Comparison of ENCODE assay signal across 10 cellular contexts in the genomic region with DNA sequence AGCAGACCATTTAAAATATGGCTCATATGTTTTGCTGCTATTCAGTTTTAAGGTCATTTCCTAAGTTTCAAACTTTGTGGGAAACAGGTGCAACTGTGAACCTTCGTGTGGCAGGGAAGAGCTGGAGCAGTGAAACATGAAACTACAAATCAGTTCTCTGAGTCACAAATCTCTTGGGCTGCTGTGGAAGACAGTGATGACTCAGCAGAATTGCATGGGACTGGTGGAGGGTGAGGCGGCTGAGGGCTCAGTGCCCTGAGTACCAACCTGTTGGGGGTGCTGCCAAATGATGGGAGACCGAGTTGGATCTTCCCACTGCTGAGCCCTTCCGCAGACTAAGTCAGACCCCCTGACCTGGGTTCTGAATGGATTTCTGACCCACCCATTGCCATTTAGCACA. TPM values are rescaled to one million over a fixed set of nuclear protein-coding genes. Genes with fewer than 3 reads are reported as not detected.
A peak's percentile ranks its signal among the peaks of the same experiment; 100 is the strongest.
DNase-seq lines count a peak whose midpoint lies in the region; ATAC-seq, FAIRE-seq and TF ChIP-seq lines count a peak whose summit lies in the region.
"Had no signal": no experiment of that assay in that cellular context is flagged by ENCODE, and none has a peak within 500 bp of the region (broad histone marks: within the 10 kb centered on the region; RNA-seq: fewer than 3 reads in every experiment).

No MANE protein-coding gene starts in this region.

- H3K27ac ChIP-seq in GM12878 (ENCODE audit: control insufficient read depth, insufficient read depth) (no peak overlapping the region), OCI-LY7 (ENCODE audit: low read depth, low read length, poor library complexity, severe bottlenecking) (no peak overlapping the region)

- CTCF ChIA-PET in GM12878 (lab: Yijun Ruan, JAX), result no interaction called here
- CTCF ChIA-PET in OCI-LY7 (lab: Charles Lee; ENCODE audit: unreplicated experiment), result no interaction called here

- RAD21 ChIA-PET in GM12878 (lab: Charles Lee; ENCODE audit: unreplicated experiment), result no interaction called here

- WGBS in GM12878 (ENCODE audit: insufficient coverage, insufficient replicate concordance, low lambda C conversion rate, missing lambda C conversion rate), result 66% methylated on average over 4 of the region's 4 CpGs

- H2AFZ ChIP-seq in GM12878 (ENCODE audit: control insufficient read depth, low read depth, low read length) (no peak overlapping the region), OCI-LY7 (ENCODE audit: low read length) (no peak overlapping the region)

- POLR2A ChIA-PET in GM12878 (lab: Charles Lee) (no interaction called here), OCI-LY7 (lab: Charles Lee) (interaction anchor here (0.7 kb wide), 1 partner anchor 73 kb away, joined by 4 read pairs; no protein-coding TSS in a partner anchor)

- no peak overlapping the region for H3K4me3 ChIP-seq in GM12878
- H3K4me3 ChIP-seq in OCI-LY7 (ENCODE audit: low read depth, low read length, poor library complexity, severe bottlenecking), result no peak overlapping the region

- H3K27me3 ChIP-seq in GM12878 (replicated peaks in 1 of 2; ENCODE audit: control insufficient read depth in 2 of 2, insufficient read depth in 2 of 2, low read length in 1 of 2), result no peaks in the 10 kb centered on the region

- H4K20me1 ChIP-seq in GM12878 (ENCODE audit: control insufficient read depth, insufficient read depth) (no peaks in the 10 kb centered on the region), OCI-LY7 (ENCODE audit: insufficient read depth, low read length) (no peaks in the 10 kb centered on the region)

- no peak for FAIRE-seq in GM12878 (lab: Jason Lieb, UNC)

- no peak overlapping the region for H3K9ac ChIP-seq in GM12878 (ENCODE audit: control insufficient read depth, insufficient read depth, low read length)

- TF ChIP-seq EP300 in GM12878 (IDR thresholded peaks at IDR 0.05; ENCODE audit: borderline replicate concordance in 1 of 2, control insufficient read depth in 1 of 2, low read depth in 2 of 2, low read length in 2 of 2), result no peak

- H3K4me1 ChIP-seq in GM12878 (ENCODE audit: control insufficient read depth, insufficient read depth, low read length) (no peaks in the 10 kb centered on the region; the same call in 1 of the 2 replicates), OCI-LY7 (ENCODE audit: insufficient read depth, low read length, poor library complexity, severe bottlenecking) (peaks cover 15% of the 10 kb centered on the region)

- no peak for ATAC-seq in GM12878

- intact Hi-C loops in GM12878 (cut with micrococcal nuclease; ENCODE audit: unreplicated experiment), result no loop called here
- intact Hi-C loops in OCI-LY7 (cut with micrococcal nuclease; ENCODE audit: unreplicated experiment), result no loop called here

- in situ Hi-C loops in GM12878 (cut with MboI), result loop anchor here (25.0 kb wide), 1 partner anchor 1124 kb away; the partner anchor contains the start of gene PPP4R3A

- no peak for TF ChIP-seq POLR2A in GM12878 (IDR thresholded peaks at IDR 0.05; ENCODE audit: low read depth, low read length)

- BruUV-seq in GM12878 (replicated peaks; lab: Mats Ljungman, UMichigan) (no TSS peak), OCI-LY7 (replicated peaks; lab: Mats Ljungman, UMichigan) (no TSS peak)

- SMC1A ChIA-PET in GM12878 (lab: Charles Lee; ENCODE audit: uncharacterized antibody, unreplicated experiment), result no interaction called here

- no peaks in the 10 kb centered on the region for H3K79me2 ChIP-seq in GM12878 (ENCODE audit: control insufficient read depth, insufficient read depth, low read length)
- no peaks in the 10 kb centered on the region for H3K79me2 ChIP-seq in OCI-LY7 (ENCODE audit: insufficient read depth, low read depth, low read length)

- TF ChIP-seq CTCF in GM12878 (IDR thresholded peaks at IDR 0.05 in 2 of 3, conservative IDR thresholded peaks at IDR 0.05 in 1 of 3; ENCODE audit: control insufficient read depth in 2 of 3, extremely low read depth in 1 of 3, insufficient read depth in 1 of 3, low read depth in 3 of 3, low read length in 3 of 3) (no peak), OCI-LY7 (conservative IDR thresholded peaks at IDR 0.05; ENCODE audit: low read length) (no peak)

- H3K36me3 ChIP-seq in GM12878 (ENCODE audit: control insufficient read depth in 2 of 2, insufficient read depth in 2 of 2, low read length in 1 of 2) (no peaks in the 10 kb centered on the region), OCI-LY7 (ENCODE audit: insufficient read depth, low read length) (no peaks in the 10 kb centered on the region)

- peak; percentile 87 for DNase-seq in Daoy (ENCODE audit: low read depth)
- DNase-seq in HT1080 (ENCODE audit: low read depth), result peak; percentile 87
- no peak for DNase-seq in GM12878 (ENCODE audit: low read depth, low spot score)
- peak; percentile 22 to 42 for DNase-seq in lung microvascular endothelial cell (ENCODE audit: low read depth in 2 of 2)
- no peak for DNase-seq in activated CD8-positive, alpha-beta memory T cell treated with anti-CD3 and anti-CD28 coated beads, Interleukin-2, amount 50 U/mL, for 4 hours
- DNase-seq in AML-193 (lab: John Stamatoyannopoulos, UW), result no peak
- no peak for DNase-seq in NCI-H345 (lab: John Stamatoyannopoulos, UW)
- no peak for DNase-seq in OCI-LY7 (ENCODE audit: low spot score)
- DNase-seq: activated T-cell treated with anti-CD3 and anti-CD28 coated beads for 4 hours, Right ventricle myocardium superior had no signal

- H3K9me2 ChIP-seq in OCI-LY7 (ENCODE audit: insufficient read depth, low read length), result no peaks in the 10 kb centered on the region

- H3K9me3 ChIP-seq in GM12878 (replicated peaks; ENCODE audit: control insufficient read depth, insufficient read depth, low read length) (no peaks in the 10 kb centered on the region), OCI-LY7 (ENCODE audit: low read length) (no peaks in the 10 kb centered on the region)

- TF ChIP-seq RAD21 in GM12878 (IDR thresholded peaks at IDR 0.05; ENCODE audit: insufficient read depth, low read depth, low read length), result no peak

- H3K4me2 ChIP-seq in GM12878 (ENCODE audit: control insufficient read depth, insufficient read depth) (no peak overlapping the region), OCI-LY7 (ENCODE audit: low read length) (no peak overlapping the region)

TF ChIP-seq in GM12878, 131 proteins besides CTCF, POLR2A, EP300 and RAD21 (continues in another document):
- TF ChIP-seq NFIC (IDR thresholded peaks at IDR 0.05; ENCODE audit: low read depth, low read length) (no peak), NFYA (IDR thresholded peaks at IDR 0.05; ENCODE audit: borderline replicate concordance, low read depth, low read length) (no peak), EED (IDR thresholded peaks at IDR 0.05; ENCODE audit: low read depth) (no peak), ATF7 (IDR thresholded peaks at IDR 0.05; ENCODE audit: low read depth) (no peak), BACH1 (IDR thresholded peaks at IDR 0.05; ENCODE audit: borderline replicate concordance) (peak; percentile 37; the same call in 1 of the 2 replicates)

RNA-seq across cellular contexts. Expression of gene CALM1, which starts 8.4 kb away (rescaled TPM):
- total RNA-seq in Daoy (2014; rRNA removed; shearing (Covaris generic)), result 318 and 490 TPM in 2 replicates
- 285 and 648 TPM in 2 replicates for total RNA-seq in HT1080 (2014; rRNA removed; shearing (Covaris generic))
- 423 and 424 TPM in 2 replicates for polyA plus RNA-seq in HT1080 (2015; cell fraction: cytosol; rRNA removed)
- 247 and 253 TPM in 2 replicates for polyA plus RNA-seq in HT1080 (2015; cell fraction: nucleus; rRNA removed)
- 75.0 and 87.9 TPM in 2 replicates for total RNA-seq in GM12878 (2013; cell fraction: nucleolus; rRNA removed)
- total RNA-seq in GM12878 (2014; rRNA removed) (385 and 467 TPM in 2 replicates), GM12878 (2014; rRNA removed; fragmentation: Illumina TruSeq; extraction: Trizol) (192 and 197 TPM in 2 replicates), GM12878 (2021) (246 and 249 TPM in 2 replicates), lung microvascular endothelial cell (1,344 and 1,414 TPM in 2 replicates), OCI-LY7 (2022) (282 and 288 TPM in 2 replicates)
- 106 TPM for polyA plus RNA-seq in GM12878 (2011; ENCODE audit: low read depth)
- polyA plus RNA-seq in GM12878 (2011; rRNA removed) (219 and 309 TPM in 2 replicates), GM12878 (2014; fragmentation: Illumina TruSeq; extraction: Trizol) (420 and 491 TPM in 2 replicates), GM12878 (2014; fragmentation: Nextera tagmentation; extraction: Ambion mirVana) (100 to 1,000 TPM; 110 to 175 TPM), GM12878 (2014; rRNA removed) (273 and 290 TPM in 2 replicates), GM12878 (2016; fragmentation: Nextera tagmentation; extraction: Ambion mirVana) (100 to 1,000 TPM; 679 to 729 TPM)
- 145 and 195 TPM in 2 replicates for polyA plus RNA-seq in GM12878 (2011; cell fraction: cytosol; rRNA removed)
- 159 and 182 TPM in 2 replicates for polyA plus RNA-seq in GM12878 (2011; cell fraction: nucleus; rRNA removed)
- 147 and 161 TPM in 2 replicates for polyA plus RNA-seq in GM12878 (2012)
- polyA minus RNA-seq in GM12878 (2011; rRNA and poly(A)+ RNA removed), result 122 and 209 TPM in 2 replicates
- polyA minus RNA-seq in GM12878 (2011; cell fraction: cytosol; rRNA and poly(A)+ RNA removed), result 88.7 and 91.4 TPM in 2 replicates
- 101 and 180 TPM in 2 replicates for polyA minus RNA-seq in GM12878 (2011; cell fraction: nucleus; rRNA and poly(A)+ RNA removed)
- total RNA-seq in OCI-LY7 (2014; rRNA removed; shearing (Covaris generic)), result 311 and 323 TPM in 2 replicates

RNA-seq across cellular contexts. Expression of gene NRDE2, which starts 56.7 kb away (rescaled TPM):
- total RNA-seq in Daoy (2014; rRNA removed; shearing (Covaris generic)), result 7.5 and 8.9 TPM in 2 replicates
- total RNA-seq in HT1080 (2014; rRNA removed; shearing (Covaris generic)), result 9.7 and 16.4 TPM in 2 replicates
- polyA plus RNA-seq in HT1080 (2015; cell fraction: cytosol; rRNA removed), result 7.1 and 7.3 TPM in 2 replicates
- polyA plus RNA-seq in HT1080 (2015; cell fraction: nucleus; rRNA removed), result 25.2 and 31.7 TPM in 2 replicates
- total RNA-seq in GM12878 (2013; cell fraction: nucleolus; rRNA removed), result 36.9 and 41.7 TPM in 2 replicates
- total RNA-seq in GM12878 (2014; rRNA removed) (14.3 and 14.8 TPM in 2 replicates), GM12878 (2014; rRNA removed; fragmentation: Illumina TruSeq; extraction: Trizol) (13.6 and 13.9 TPM in 2 replicates), GM12878 (2021) (21.0 and 21.3 TPM in 2 replicates), lung microvascular endothelial cell (5.2 and 5.6 TPM in 2 replicates), OCI-LY7 (2022) (16.6 and 19.1 TPM in 2 replicates)
- 7.6 TPM for polyA plus RNA-seq in GM12878 (2011; ENCODE audit: low read depth)
- polyA plus RNA-seq in GM12878 (2011; rRNA removed) (10.6 and 10.9 TPM in 2 replicates), GM12878 (2014; fragmentation: Illumina TruSeq; extraction: Trizol) (10.6 and 11.9 TPM in 2 replicates), GM12878 (2014; fragmentation: Nextera tagmentation; extraction: Ambion mirVana) (1 to 10 TPM; 8.3 to 8.4 TPM), GM12878 (2014; rRNA removed) (13.5 and 13.9 TPM in 2 replicates), GM12878 (2016; fragmentation: Nextera tagmentation; extraction: Ambion mirVana) (10 to 100 TPM; 14.7 to 15.2 TPM)
- 6.8 and 9.2 TPM in 2 replicates for polyA plus RNA-seq in GM12878 (2011; cell fraction: cytosol; rRNA removed)
- 15.6 and 18.8 TPM in 2 replicates for polyA plus RNA-seq in GM12878 (2011; cell fraction: nucleus; rRNA removed)
- polyA plus RNA-seq in GM12878 (2012), result 5.6 and 8.7 TPM in 2 replicates
- polyA minus RNA-seq in GM12878 (2011; rRNA and poly(A)+ RNA removed), result 14.6 and 17.6 TPM in 2 replicates
- 4.9 and 5.8 TPM in 2 replicates for polyA minus RNA-seq in GM12878 (2011; cell fraction: cytosol; rRNA and poly(A)+ RNA removed)
- 10.9 and 21.0 TPM in 2 replicates for polyA minus RNA-seq in GM12878 (2011; cell fraction: nucleus; rRNA and poly(A)+ RNA removed)
- total RNA-seq in OCI-LY7 (2014; rRNA removed; shearing (Covaris generic)), result 12.3 and 15.4 TPM in 2 replicates

Comparison
In these comparisons a context has a peak if more than half of its experiments do, and no peak if none do; other contexts are left out.
1. DNase-seq: peak in Daoy (single experiment), HT1080 (single experiment) and lung microvascular endothelial cell (2 of 2); none in GM12878 (single experiment), activated CD8-positive, alpha-beta memory T cell treated with anti-CD3 and anti-CD28 coated beads, Interleukin-2, amount 50 U/mL, for 4 hours (single experiment), AML-193 (0 of 2), NCI-H345 (single experiment) and OCI-LY7 (single experiment).